30 cellular contexts compared by ENCODE assay signal in the genomic region with DNA sequence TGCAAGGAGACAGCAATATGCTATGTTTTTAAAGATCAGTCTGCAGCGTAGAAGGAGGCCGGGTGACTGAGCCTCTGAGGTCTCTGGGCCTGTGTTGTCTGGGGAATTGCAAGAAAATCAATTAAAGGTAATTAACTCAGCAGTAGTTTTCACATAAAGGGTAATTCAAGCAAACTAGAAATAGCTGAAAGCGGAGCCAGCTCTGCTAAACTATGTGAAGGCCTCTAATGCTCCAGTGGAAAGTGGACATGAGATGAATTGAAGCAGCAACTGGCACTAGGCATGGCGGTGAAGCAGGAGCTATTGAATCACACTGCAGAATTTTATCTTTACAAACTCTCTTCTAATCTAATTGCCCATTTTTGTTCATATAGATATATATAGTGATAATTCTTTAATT.
A peak's percentile ranks its signal among the peaks of the same experiment; 100 is the strongest.
DNase-seq lines count a peak whose midpoint lies in the region; ATAC-seq and TF ChIP-seq lines count a peak whose summit lies in the region.
"Had no signal": no experiment of that assay in that cellular context is flagged by ENCODE, and none has a peak within 500 bp of the region (broad histone marks: within the 10 kb centered on the region; RNA-seq: fewer than 3 reads in every experiment).

No MANE protein-coding gene starts in this region.

- ATAC-seq in GM21526 (IDR thresholded peaks at IDR 0.05; ENCODE audit: low FRiP score, unreplicated experiment) (no peak), lower lobe of right lung (no peak)
- ATAC-seq: right lobe of liver; stimulated activated naive CD8-positive, alpha-beta T cell treated with anti-CD3 and anti-CD28 coated beads, Interleukin-15, amount 100 ng/mL, for 72 hours had no signal

- TF ChIP-seq CTCF in lower lobe of right lung (IDR thresholded peaks at IDR 0.05), result no peak

- no peaks in the 10 kb centered on the region for H3K36me3 ChIP-seq in lower lobe of right lung
- H3K36me3 ChIP-seq: right lobe of liver, spleen, thoracic aorta, uterus had no signal

- no peak overlapping the region for H3K27ac ChIP-seq in lower lobe of right lung
- H3K27ac ChIP-seq: C4-2B, epithelial cell of prostate, right lobe of liver, spleen, thoracic aorta, uterus, VCaP had no signal

- H3K9me3 ChIP-seq in lower lobe of right lung, result no peaks in the 10 kb centered on the region
- H3K9me3 ChIP-seq: Caco-2, right lobe of liver, spleen, thoracic aorta, uterus had no signal

- DNase-seq in NCI-H345 (lab: John Stamatoyannopoulos, UW) (peak; percentile 5), NCI-H345 treated with DMSO at 0.1 percent for 48 hours (lab: John Stamatoyannopoulos, UW; ENCODE audit: unreplicated experiment) (no peak), NCI-H146 (lab: John Stamatoyannopoulos, UW) (peak; percentile 95), NCI-H748 treated with DMSO at 0.1 percent for 48 hours (lab: John Stamatoyannopoulos, UW) (peak; percentile 63), retina (peak; percentile 63), mesenteric fat pad (ENCODE audit: low spot score) (no peak), lower lobe of right lung (no peak)
- DNase-seq: 8988T; activated CD4-positive, alpha-beta T cell treated with anti-CD3 and anti-CD28 coated beads, Interleukin-2, amount 10 ng/mL, durations not matched to agents 24 days and 14 days; activated gamma-delta T cell; activated naive CD8-positive, alpha-beta T cell treated with anti-CD3 and anti-CD28 coated beads, Interleukin-2, amount 10 ng/mL, durations not matched to agents 7 days and 5 days; activated T-cell treated with anti-CD3 and anti-CD28 coated beads, Interleukin-2, amount 50 U/mL, for 24 hours; aorta; Caco-2; cortex of kidney; effector memory CD4-positive, alpha-beta T cell; mesenchymal stem cell; NCI-H2171 treated with DMSO at 0.1 percent for 48 hours; NCI-H526 treated with DMSO at 0.1 percent for 48 hours; right lobe of liver; spleen; stimulated activated CD4-positive, alpha-beta T cell treated with anti-CD3 and anti-CD28 coated beads, Interleukin-2, amount 100 ng/mL, for 24 hours; stimulated activated naive CD8-positive, alpha-beta T cell treated with anti-CD3 and anti-CD28 coated beads, Interleukin-15, amount 100 ng/mL, for 72 hours; T1000; uterus had no signal

- no peaks in the 10 kb centered on the region for H3K4me1 ChIP-seq in lower lobe of right lung
- H3K4me1 ChIP-seq: Caco-2, right lobe of liver, spleen, uterus had no signal

- intact Hi-C loops in lower lobe of right lung (cut with DNase I), result no loop called here

- no peaks in the 10 kb centered on the region for H3K27me3 ChIP-seq in lower lobe of right lung (ENCODE audit: low read depth)
- H3K27me3 ChIP-seq: right lobe of liver, spleen, uterus had no signal

- no peak overlapping the region for H3K4me3 ChIP-seq in lower lobe of right lung
- H3K4me3 ChIP-seq: right lobe of liver, spleen, thoracic aorta, uterus had no signal

Comparison
In these comparisons a context has a peak if more than half of its experiments do, and no peak if none do; other contexts are left out.
1. DNase-seq: peak in NCI-H345 (single experiment), NCI-H146 (single experiment), NCI-H748 treated with DMSO at 0.1 percent for 48 hours (single experiment) and retina (single experiment); none in NCI-H345 treated with DMSO at 0.1 percent for 48 hours (single experiment), mesenteric fat pad (single experiment) and lower lobe of right lung (single experiment).